ENCODE assay signal across 17 cellular contexts in the genomic region with DNA sequence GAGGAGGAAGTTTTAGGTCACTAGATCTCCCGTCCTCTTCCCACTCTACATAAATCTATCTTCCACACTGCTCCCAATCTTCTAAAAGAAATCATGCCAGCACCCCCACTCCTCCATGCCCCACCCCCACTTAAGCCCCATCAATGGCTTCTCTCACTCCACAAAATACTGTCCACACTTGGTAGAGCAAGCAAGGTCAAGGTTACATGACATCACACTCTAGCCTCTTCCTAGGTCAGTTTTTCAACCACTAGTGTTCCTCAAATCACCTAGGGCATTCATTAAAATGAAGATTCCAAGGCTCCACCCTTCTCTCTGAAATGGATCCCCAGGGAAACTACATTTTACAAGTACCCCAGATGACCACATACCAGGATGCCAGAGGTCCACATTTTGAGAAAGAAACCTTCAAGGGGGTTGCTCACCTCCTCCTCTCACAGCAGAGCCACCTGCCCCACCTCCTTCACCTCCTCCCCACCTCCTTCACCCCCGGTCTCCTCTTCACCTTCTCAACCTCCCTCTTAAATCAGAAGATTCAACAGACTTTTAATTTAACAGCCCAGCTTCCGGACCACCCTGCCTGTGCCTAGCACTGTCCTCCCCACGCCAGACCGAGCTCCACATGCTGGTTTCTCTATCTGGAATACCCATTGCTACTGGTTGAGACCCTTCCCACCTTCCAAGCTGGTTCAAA. TPM values are rescaled to one million over a fixed set of nuclear protein-coding genes. Genes with fewer than 3 reads are reported as not detected.
DNase-seq lines count a peak whose midpoint lies in the region; ATAC-seq, FAIRE-seq and TF ChIP-seq lines count a peak whose summit lies in the region.
"Had no signal": no experiment of that assay in that cellular context is flagged by ENCODE, and none has a peak within 500 bp of the region (broad histone marks: within the 10 kb centered on the region; RNA-seq: fewer than 3 reads in every experiment).

No MANE protein-coding gene starts in this region.

- peaks cover 46% of the 10 kb centered on the region for H3K4me1 Mint-ChIP-seq in Calu3 (ENCODE audit: low read depth, unreplicated experiment)
- H3K4me1 Mint-ChIP-seq in HFFc6 (ENCODE audit: low read depth), result peaks cover 48% of the 10 kb centered on the region
- peaks cover 14% of the 10 kb centered on the region for H3K4me1 Mint-ChIP-seq in astrocyte (ENCODE audit: low read depth, unreplicated experiment)

- H3K36me3 ChIP-seq in astrocyte (ENCODE audit: insufficient read depth, low read length), result no peaks in the 10 kb centered on the region
- no peaks in the 10 kb centered on the region for H3K36me3 ChIP-seq in parathyroid adenoma (ENCODE audit: control insufficient read depth, insufficient read depth, low read length)
- H3K36me3 ChIP-seq: thoracic aorta had no signal

- TF ChIP-seq CTCF in Calu3 (IDR thresholded peaks at IDR 0.05; ENCODE audit: unreplicated experiment) (no peak), HFFc6 (IDR thresholded peaks at IDR 0.05) (no peak), astrocyte (IDR thresholded peaks at IDR 0.05; ENCODE audit: insufficient read depth, low read depth, low read length) (no peak), parathyroid adenoma (IDR thresholded peaks at IDR 0.05) (no peak)

- H3K27ac Mint-ChIP-seq in Calu3 (ENCODE audit: unreplicated experiment), result peak overlapping the region; percentile 37
- H3K27ac Mint-ChIP-seq in HFFc6, result peak overlapping the region; percentile 42
- H3K27ac Mint-ChIP-seq in astrocyte (ENCODE audit: unreplicated experiment), result no peak overlapping the region
- H3K27ac Mint-ChIP-seq: activated naive CD4-positive, alpha-beta T cell treated with anti-CD3 and anti-CD28 coated beads, Interleukin-2, amount 50 U/mL, for 24 hours had no signal

- H3K9me3 ChIP-seq in astrocyte (ENCODE audit: insufficient read depth, low read depth, low read length), result no peaks in the 10 kb centered on the region
- no peaks in the 10 kb centered on the region for H3K9me3 ChIP-seq in parathyroid adenoma (ENCODE audit: control insufficient read depth, low read length)
- H3K9me3 ChIP-seq: thoracic aorta had no signal

- H3K36me3 Mint-ChIP-seq in Calu3 (ENCODE audit: insufficient read depth, unreplicated experiment), result peaks cover 21% of the 10 kb centered on the region
- H3K36me3 Mint-ChIP-seq in HFFc6 (ENCODE audit: low read depth), result no peaks in the 10 kb centered on the region
- peaks cover 1% of the 10 kb centered on the region for H3K36me3 Mint-ChIP-seq in astrocyte (ENCODE audit: low read depth, unreplicated experiment)
- H3K36me3 Mint-ChIP-seq: activated naive CD4-positive, alpha-beta T cell treated with anti-CD3 and anti-CD28 coated beads, Interleukin-2, amount 50 U/mL, for 24 hours had no signal

- no peak for DNase-seq in Calu3
- DNase-seq in HFFc6, result no peak
- DNase-seq in astrocyte (ENCODE audit: low read depth), result no peak
- DNase-seq in cardiac septum (ENCODE audit: low spot score), result no peak
- no peak for DNase-seq in NCI-H2029 (lab: John Stamatoyannopoulos, UW)
- no peak for DNase-seq in superior temporal gyrus (ENCODE audit: extremely low spot score)
- DNase-seq: C1 segment of cervical spinal cord; DMS79 treated with DMSO at 0.1 percent for 48 hours; effector CD4-positive, alpha-beta T cell; NCI-H82 had no signal

- intact Hi-C loops in Calu3 (cut with micrococcal nuclease; ENCODE audit: unreplicated experiment), result loop anchor here (5.0 kb wide), 1 partner anchor 50 kb away; no protein-coding TSS in a partner anchor
- intact Hi-C loops in cardiac septum (cut with DNase I), result no loop called here

- H3K4me3 ChIP-seq in astrocyte (ENCODE audit: insufficient read depth, low read depth, low read length) (no peak overlapping the region), parathyroid adenoma (ENCODE audit: low read depth, low read length) (no peak overlapping the region)

- no peak overlapping the region for H2AFZ ChIP-seq in astrocyte (ENCODE audit: low read depth, low read length)
- no peak overlapping the region for H2AFZ ChIP-seq in parathyroid adenoma

- no peaks in the 10 kb centered on the region for H3K27me3 ChIP-seq in astrocyte (ENCODE audit: insufficient read depth, low read length)
- no peaks in the 10 kb centered on the region for H3K27me3 ChIP-seq in parathyroid adenoma (ENCODE audit: control insufficient read depth, insufficient read depth, low read length)

- H3K4me1 ChIP-seq in astrocyte (ENCODE audit: insufficient read depth, low read length), result peaks cover 8% of the 10 kb centered on the region
- H3K4me1 ChIP-seq in parathyroid adenoma, result peaks cover 16% of the 10 kb centered on the region

- peaks cover 57% of the 10 kb centered on the region for H4K20me1 ChIP-seq in astrocyte (ENCODE audit: insufficient read depth, low read length)

- H3K27me3 Mint-ChIP-seq in Calu3 (ENCODE audit: unreplicated experiment) (no peaks in the 10 kb centered on the region), HFFc6 (ENCODE audit: insufficient read depth) (no peaks in the 10 kb centered on the region), astrocyte (ENCODE audit: low read depth, unreplicated experiment) (no peaks in the 10 kb centered on the region)
- H3K27me3 Mint-ChIP-seq: activated naive CD4-positive, alpha-beta T cell treated with anti-CD3 and anti-CD28 coated beads, Interleukin-2, amount 50 U/mL, for 24 hours had no signal

- no peak for ATAC-seq in GM18498 (IDR thresholded peaks at IDR 0.05; ENCODE audit: unreplicated experiment)
- ATAC-seq: activated CD4-positive, CD25-positive, alpha-beta regulatory T cell treated with anti-CD3 and anti-CD28 coated beads, Interleukin-2, amount 50 U/mL, for 24 hours; left lobe of liver had no signal

- CTCF ChIA-PET in Calu3 (lab: Charles Lee), result no interaction called here

- H3K27ac ChIP-seq in astrocyte (ENCODE audit: low read depth, low read length), result no peak overlapping the region
- H3K27ac ChIP-seq in parathyroid adenoma, result no peak overlapping the region
- H3K27ac ChIP-seq: thoracic aorta had no signal

- H3K9me3 Mint-ChIP-seq in Calu3 (ENCODE audit: low read depth, unreplicated experiment) (no peaks in the 10 kb centered on the region), HFFc6 (no peaks in the 10 kb centered on the region), astrocyte (ENCODE audit: unreplicated experiment) (no peaks in the 10 kb centered on the region)
- H3K9me3 Mint-ChIP-seq: activated naive CD4-positive, alpha-beta T cell treated with anti-CD3 and anti-CD28 coated beads, Interleukin-2, amount 50 U/mL, for 24 hours had no signal

- no TSS peak for BruUV-seq in Calu3 (replicated peaks; lab: Mats Ljungman, UMichigan)

- H3K79me2 ChIP-seq in astrocyte (ENCODE audit: insufficient read depth, low read length) (peaks cover 72% of the 10 kb centered on the region), parathyroid adenoma (peaks cover 48% of the 10 kb centered on the region)

- peak overlapping the region; percentile 31 for H3K4me3 Mint-ChIP-seq in Calu3 (ENCODE audit: low read depth, unreplicated experiment)
- H3K4me3 Mint-ChIP-seq in HFFc6, result peak overlapping the region; percentile 57; the same call in 1 of the 2 replicates
- H3K4me3 Mint-ChIP-seq in astrocyte (ENCODE audit: unreplicated experiment), result peak overlapping the region; percentile 7

- no peak for FAIRE-seq in astrocyte (lab: Jason Lieb, UNC)
- FAIRE-seq: H1 had no signal

- H3K9ac ChIP-seq in astrocyte (ENCODE audit: low read length), result no peak overlapping the region
- H3K9ac ChIP-seq in parathyroid adenoma, result no peak overlapping the region

- no peak overlapping the region for H3K4me2 ChIP-seq in astrocyte (ENCODE audit: low read length)
- H3K4me2 ChIP-seq in parathyroid adenoma (ENCODE audit: low read length), result peak overlapping the region; percentile 5

RNA-seq across cellular contexts. Expression of a gene that starts 3.2 kb away (rescaled TPM):
- total RNA-seq in Calu3 (2022) (108 and 116 TPM in 2 replicates), astrocyte (86.2 TPM in 2 replicates), cardiac septum (79.4 TPM)
- total RNA-seq in HFFc6 (2021; fragmentation: NEBNext Ultra II Directional; extraction: Animal tissue kit (Norgen Biotek cat#: 25700)), result 100 to 1,000 TPM; 104 to 117 (median 112) TPM

RNA-seq across cellular contexts. Expression of a gene that starts 29.0 kb away (rescaled TPM):
- 234 and 266 TPM in 2 replicates for total RNA-seq in Calu3 (2022)
- 100 to 1,000 TPM; 114 to 150 (median 138) TPM for total RNA-seq in HFFc6 (2021; fragmentation: NEBNext Ultra II Directional; extraction: Animal tissue kit (Norgen Biotek cat#: 25700))
- total RNA-seq in astrocyte, result 86.0 and 86.2 TPM in 2 replicates
- total RNA-seq in cardiac septum, result 66.2 TPM

RNA-seq across cellular contexts. Expression of a gene that starts 29.2 kb away (rescaled TPM):
- 59.6 and 60.6 TPM in 2 replicates for total RNA-seq in Calu3 (2022)
- 10 to 100 TPM; 62.8 to 77.0 (median 74.3) TPM for total RNA-seq in HFFc6 (2021; fragmentation: NEBNext Ultra II Directional; extraction: Animal tissue kit (Norgen Biotek cat#: 25700))
- 102 and 107 TPM in 2 replicates for total RNA-seq in astrocyte
- 30.1 TPM for total RNA-seq in cardiac septum

Comparison
In these comparisons a context has a peak if more than half of its experiments do, and no peak if none do; other contexts are left out.
1. H3K4me3 Mint-ChIP-seq: peak in every context shown above with its lines; median percentile 57 in HFFc6; 31 in Calu3; 7 in astrocyte.